14 cellular contexts compared by ENCODE assay signal in genomic region chr22:23187871-23188700, GRCh38. TPM values are rescaled to one million over a fixed set of nuclear protein-coding genes. Genes with fewer than 3 reads are reported as not detected.
A peak's percentile ranks its signal among the peaks of the same experiment; 100 is the strongest.
DNase-seq lines count a peak whose midpoint lies in the region; ATAC-seq and TF ChIP-seq lines count a peak whose summit lies in the region.
"Had no signal": no experiment of that assay in that cellular context is flagged by ENCODE, and none has a peak within 500 bp of the region (broad histone marks: within the 10 kb centered on the region; RNA-seq: fewer than 3 reads in every experiment).

No MANE protein-coding gene starts in this region.

- TF ChIP-seq POLR2A in thyroid gland (IDR thresholded peaks at IDR 0.05) = no peak

- no peak overlapping the region for H3K4me3 Mint-ChIP-seq in activated T-cell treated with anti-CD3 and anti-CD28 coated beads, Interleukin-2, amount 50 U/mL, for 24 hours
- no peak overlapping the region for H3K4me3 Mint-ChIP-seq in activated T-cell treated with anti-CD3 and anti-CD28 coated beads, Interleukin-2, amount 50 U/mL, for 72 hours
- peak overlapping the region; percentile 25 for H3K4me3 Mint-ChIP-seq in activated T-helper 17 cell treated with anti-CD3 and anti-CD28 coated beads, Interleukin-2, amount 50 U/mL, for 72 hours

- no peak for DNase-seq in activated T-cell treated with anti-CD3 and anti-CD28 coated beads, Interleukin-2, amount 50 U/mL, for 24 hours
- no peak for DNase-seq in activated T-cell treated with anti-CD3 and anti-CD28 coated beads, Interleukin-2, amount 50 U/mL, for 72 hours
- DNase-seq in kidney tubule cell (ENCODE audit: low spot score) (peak; percentile 69), thyroid gland (no peak)
- DNase-seq in stimulated activated CD4-positive, alpha-beta T cell treated with anti-CD3 and anti-CD28 coated beads, Interleukin-12 subunit alpha, Interleukin-12 subunit beta, amount 100 ng/mL, for 4 hours = no peak
- DNase-seq: activated CD8-positive, alpha-beta memory T cell treated with anti-CD3 and anti-CD28 coated beads, Interleukin-2, amount 50 U/mL, for 48 hours; NCI-H526 treated with DMSO at 0.1 percent for 48 hours; Right ventricle myocardium superior; stimulated activated CD8-positive, alpha-beta memory T cell treated with anti-CD3 and anti-CD28 coated beads, Interleukin-4, amount 100 ng/mL, for 48 hours had no signal

- no peak overlapping the region for H3K4me3 ChIP-seq in thyroid gland (replicated peaks in 1 of 3)

- H3K27ac Mint-ChIP-seq in activated T-cell treated with anti-CD3 and anti-CD28 coated beads, Interleukin-2, amount 50 U/mL, for 24 hours = peak overlapping the region; percentile 63
- no peak overlapping the region for H3K27ac Mint-ChIP-seq in activated T-cell treated with anti-CD3 and anti-CD28 coated beads, Interleukin-2, amount 50 U/mL, for 72 hours
- H3K27ac Mint-ChIP-seq in activated T-helper 17 cell treated with anti-CD3 and anti-CD28 coated beads, Interleukin-2, amount 50 U/mL, for 72 hours = peak overlapping the region; percentile 26

- ATAC-seq in activated T-cell treated with anti-CD3 and anti-CD28 coated beads, Interleukin-2, amount 50 U/mL, for 72 hours (replicated peaks in 1 of 2) = no peak
- no peak for ATAC-seq in activated T-helper 17 cell treated with anti-CD3 and anti-CD28 coated beads, Interleukin-2, amount 50 U/mL, for 72 hours (replicated peaks)
- no peak for ATAC-seq in HG03196 (IDR thresholded peaks at IDR 0.05; ENCODE audit: unreplicated experiment)
- ATAC-seq in GM21619 (IDR thresholded peaks at IDR 0.05; ENCODE audit: unreplicated experiment) = no peak
- ATAC-seq: HCT116 had no signal

- no peaks in the 10 kb centered on the region for H3K9me3 Mint-ChIP-seq in activated T-cell treated with anti-CD3 and anti-CD28 coated beads, Interleukin-2, amount 50 U/mL, for 24 hours
- peaks cover 0 to 2% of the 10 kb centered on the region in 2 donors for H3K9me3 Mint-ChIP-seq in activated T-cell treated with anti-CD3 and anti-CD28 coated beads, Interleukin-2, amount 50 U/mL, for 72 hours
- H3K9me3 Mint-ChIP-seq in activated T-helper 17 cell treated with anti-CD3 and anti-CD28 coated beads, Interleukin-2, amount 50 U/mL, for 72 hours = no peaks in the 10 kb centered on the region

- TF ChIP-seq CTCF in thyroid gland (IDR thresholded peaks at IDR 0.05) = no peak

- H3K4me1 ChIP-seq in thyroid gland = peaks cover 66 to 78% of the 10 kb centered on the region in 2 donors

- peak overlapping the region; percentile 21 to 33 (median 27) for H3K27ac ChIP-seq in thyroid gland
- H3K27ac ChIP-seq: neutrophil had no signal

- H3K4me1 Mint-ChIP-seq in activated T-cell treated with anti-CD3 and anti-CD28 coated beads, Interleukin-2, amount 50 U/mL, for 24 hours (ENCODE audit: low read depth) = peaks cover 69% of the 10 kb centered on the region
- peaks cover 64% of the 10 kb centered on the region for H3K4me1 Mint-ChIP-seq in activated T-cell treated with anti-CD3 and anti-CD28 coated beads, Interleukin-2, amount 50 U/mL, for 72 hours (ENCODE audit: low read depth)
- H3K4me1 Mint-ChIP-seq in activated T-helper 17 cell treated with anti-CD3 and anti-CD28 coated beads, Interleukin-2, amount 50 U/mL, for 72 hours = peaks cover 40% of the 10 kb centered on the region

- no peaks in the 10 kb centered on the region for H3K27me3 Mint-ChIP-seq in activated T-cell treated with anti-CD3 and anti-CD28 coated beads, Interleukin-2, amount 50 U/mL, for 24 hours
- H3K27me3 Mint-ChIP-seq in activated T-cell treated with anti-CD3 and anti-CD28 coated beads, Interleukin-2, amount 50 U/mL, for 72 hours (ENCODE audit: low read depth) = no peaks in the 10 kb centered on the region
- no peaks in the 10 kb centered on the region for H3K27me3 Mint-ChIP-seq in activated T-helper 17 cell treated with anti-CD3 and anti-CD28 coated beads, Interleukin-2, amount 50 U/mL, for 72 hours

- 75 to 76% methylated on average over 7 of the region's 7 CpGs for WGBS in thyroid gland, 2 donors

- intact Hi-C loops in thyroid gland (cut with DNase I) = no loop called here

- H3K27me3 ChIP-seq in thyroid gland = no peaks in the 10 kb centered on the region
- H3K27me3 ChIP-seq: neutrophil had no signal

- peaks cover 69% of the 10 kb centered on the region for H3K36me3 Mint-ChIP-seq in activated T-cell treated with anti-CD3 and anti-CD28 coated beads, Interleukin-2, amount 50 U/mL, for 24 hours (ENCODE audit: low read depth)
- H3K36me3 Mint-ChIP-seq in activated T-cell treated with anti-CD3 and anti-CD28 coated beads, Interleukin-2, amount 50 U/mL, for 72 hours (ENCODE audit: insufficient read depth in 2 of 2) = peaks cover 2 to 9% of the 10 kb centered on the region in 2 donors
- peaks cover 72% of the 10 kb centered on the region for H3K36me3 Mint-ChIP-seq in activated T-helper 17 cell treated with anti-CD3 and anti-CD28 coated beads, Interleukin-2, amount 50 U/mL, for 72 hours (ENCODE audit: low read depth)

- no peaks in the 10 kb centered on the region for H3K9me3 ChIP-seq in thyroid gland
- H3K9me3 ChIP-seq: neutrophil had no signal

- H3K36me3 ChIP-seq in thyroid gland = no peaks in the 10 kb centered on the region

RNA-seq across cellular contexts. Expression of gene BCR, which starts 7.8 kb away (rescaled TPM):
- 10 to 100 TPM; 40.3 to 50.0 TPM for total RNA-seq in activated T-cell treated with anti-CD3 and anti-CD28 coated beads, Interleukin-2, amount 50 U/mL, for 72 hours
- 10 to 100 TPM; 43.3 to 50.3 TPM for total RNA-seq in activated T-helper 17 cell treated with anti-CD3 and anti-CD28 coated beads, Interleukin-2, amount 50 U/mL, for 72 hours
- 100 to 1,000 TPM in 1 of 4 donors, 10 to 100 TPM in 3; 80.1 to 127 (median 87.7) TPM for total RNA-seq in thyroid gland

RNA-seq across cellular contexts. Expression of gene RAB36, which starts 42.8 kb away (rescaled TPM):
- total RNA-seq in activated T-cell treated with anti-CD3 and anti-CD28 coated beads, Interleukin-2, amount 50 U/mL, for 72 hours = under 1 TPM; 0.14 to 0.19 TPM
- total RNA-seq in activated T-helper 17 cell treated with anti-CD3 and anti-CD28 coated beads, Interleukin-2, amount 50 U/mL, for 72 hours = under 1 TPM; 0.61 to 0.80 TPM
- 10 to 100 TPM; 10.9 to 33.4 (median 27.8) TPM for total RNA-seq in thyroid gland

RNA-seq across cellular contexts. Expression of gene RSPH14, which starts 46.3 kb away (rescaled TPM):
- 1 to 10 TPM in 1 of 2 donors, under 1 TPM in 1; 0.79 to 1.4 TPM for total RNA-seq in activated T-cell treated with anti-CD3 and anti-CD28 coated beads, Interleukin-2, amount 50 U/mL, for 72 hours
- not detected for total RNA-seq in activated T-helper 17 cell treated with anti-CD3 and anti-CD28 coated beads, Interleukin-2, amount 50 U/mL, for 72 hours
- 1 to 10 TPM in 2 of 4 donors, not detected in 2; 1.1 to 3.0 TPM for total RNA-seq in thyroid gland
- total RNA-seq: Right ventricle myocardium superior had no signal

Comparison
In these comparisons a context has a peak if more than half of its experiments do, and no peak if none do; other contexts are left out.
1. RNA of gene RAB36, which starts 42.8 kb away (total RNA-seq): 10.9 to 33.4 TPM in thyroid gland; 0.61 to 0.80 TPM in activated T-helper 17 cell treated with anti-CD3 and anti-CD28 coated beads, Interleukin-2, amount 50 U/mL, for 72 hours and 0.14 to 0.19 TPM in activated T-cell treated with anti-CD3 and anti-CD28 coated beads, Interleukin-2, amount 50 U/mL, for 72 hours; every median in the first group is over 4 times any median in the second.